ENCODE assay signal across 13 cellular contexts in the genomic region with DNA sequence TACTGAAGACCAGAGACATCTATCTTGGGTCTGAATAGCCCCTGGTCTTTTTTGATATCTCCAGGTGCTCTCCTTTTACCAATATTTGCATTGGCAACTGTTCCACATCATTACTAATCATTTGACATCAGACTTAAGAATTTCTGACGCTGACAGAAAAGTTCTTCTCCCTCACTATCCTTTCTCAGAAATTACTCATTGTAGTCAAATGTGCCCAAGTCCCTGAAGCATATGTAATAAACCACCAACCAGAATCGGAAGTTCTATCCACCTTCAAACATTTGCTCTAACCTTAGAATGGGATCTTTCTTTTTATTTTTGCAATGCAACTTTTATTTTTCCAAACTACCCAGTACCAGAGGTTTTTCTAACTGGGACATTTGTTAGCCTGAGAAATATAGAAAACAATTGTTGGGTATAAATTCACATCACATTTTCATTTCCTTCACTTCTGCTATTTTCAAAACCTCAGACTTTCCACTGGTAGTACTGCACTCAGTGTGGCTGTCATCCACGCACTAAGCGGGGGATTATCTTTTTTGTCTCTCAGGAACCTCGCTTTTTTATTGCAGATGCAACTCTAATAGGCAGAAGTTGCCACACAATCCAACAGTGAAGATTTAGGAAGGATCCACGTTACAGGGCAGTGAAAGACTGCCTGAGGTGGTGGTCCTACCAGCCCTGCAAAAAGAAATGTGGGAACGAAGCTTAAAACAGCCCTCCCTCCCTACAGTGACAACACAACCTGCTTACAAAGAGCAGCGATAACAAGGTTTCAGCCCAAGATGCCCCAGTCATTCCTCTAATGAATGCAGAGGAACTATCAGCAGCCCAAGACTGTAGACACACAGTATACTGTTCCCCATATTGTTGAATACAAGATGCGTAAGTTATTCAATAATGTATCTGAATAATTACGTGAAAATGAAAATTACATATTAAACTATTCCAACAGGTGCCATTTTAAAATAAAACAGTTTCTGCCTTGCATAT.
A peak's percentile ranks its signal among the peaks of the same experiment; 100 is the strongest.
DNase-seq lines count a peak whose midpoint lies in the region; ATAC-seq, FAIRE-seq and TF ChIP-seq lines count a peak whose summit lies in the region.
"Had no signal": no experiment of that assay in that cellular context is flagged by ENCODE, and none has a peak within 500 bp of the region (broad histone marks: within the 10 kb centered on the region; RNA-seq: fewer than 3 reads in every experiment).

No MANE protein-coding gene starts in this region.

- H4K20me1 ChIP-seq in DOHH2 (ENCODE audit: control insufficient read depth, insufficient read depth, low read depth, low read length) (no peaks in the 10 kb centered on the region), MM.1S (ENCODE audit: insufficient read depth, low read length) (no peaks in the 10 kb centered on the region), HepG2 (ENCODE audit: insufficient read depth, low read length) (no peaks in the 10 kb centered on the region)

- H3K27me3 Mint-ChIP-seq in IgD-negative memory B cell, result no peaks in the 10 kb centered on the region

- no peaks in the 10 kb centered on the region for H3K9me3 ChIP-seq in DOHH2 (ENCODE audit: control insufficient read depth, insufficient read depth, low read length)
- no peaks in the 10 kb centered on the region for H3K9me3 ChIP-seq in MM.1S (replicated peaks; ENCODE audit: insufficient read depth, low read length)
- no peaks in the 10 kb centered on the region for H3K9me3 ChIP-seq in HepG2 (ENCODE audit: low read length)

- H3K27me3 ChIP-seq in DOHH2 (ENCODE audit: control insufficient read depth, low read length), result no peaks in the 10 kb centered on the region
- H3K27me3 ChIP-seq in MM.1S (replicated peaks; ENCODE audit: insufficient read depth, low read length), result no peaks in the 10 kb centered on the region
- H3K27me3 ChIP-seq in HepG2 (ENCODE audit: control insufficient read depth in 1 of 2, insufficient read depth in 2 of 2, low read length in 2 of 2), result no peaks in the 10 kb centered on the region

- no peak for TF ChIP-seq POLR2A in HepG2 (IDR thresholded peaks at IDR 0.05; ENCODE audit: insufficient read depth in 1 of 2, low read depth in 2 of 2, low read length in 2 of 2)

- H3K9me2 ChIP-seq in DOHH2 (replicated peaks; ENCODE audit: control insufficient read depth, low read length) (no peaks in the 10 kb centered on the region), MM.1S (replicated peaks; ENCODE audit: insufficient read depth, low read length) (no peaks in the 10 kb centered on the region)

- H2AFZ ChIP-seq in MM.1S (ENCODE audit: low read length) (no peak overlapping the region), HepG2 (ENCODE audit: low read length) (no peak overlapping the region)

- ATAC-seq in GM19351 (IDR thresholded peaks at IDR 0.05; ENCODE audit: unreplicated experiment), result peak; percentile 74
- peak; percentile 79 for ATAC-seq in HG02852 (IDR thresholded peaks at IDR 0.05; ENCODE audit: unreplicated experiment)
- no peak for ATAC-seq in HepG2
- ATAC-seq: left lobe of liver, sciatic nerve had no signal

- H3K4me3 Mint-ChIP-seq in IgD-negative memory B cell, result peak overlapping the region; percentile 38 to 84 (median 58)

- no peak for TF ChIP-seq RAD21 in HepG2 (CRISPR knock-in tag; IDR thresholded peaks at IDR 0.05)

- POLR2A ChIA-PET in HepG2 (lab: Yijun Ruan, JAX), result no interaction called here

- in situ Hi-C loops in HepG2 (cut with HindIII; ENCODE audit: extremely low pct_ligation_motif_present, low pct_unique_long_range_greater_than_20kb), result no loop called here

- no TSS peak for BruUV-seq in HepG2 (replicated peaks; lab: Mats Ljungman, UMichigan)

- H3K9me3 Mint-ChIP-seq in IgD-negative memory B cell, result no peaks in the 10 kb centered on the region

- FAIRE-seq in HepG2 (lab: Jason Lieb, UNC), result no peak

- H3K27ac ChIP-seq in DOHH2 (ENCODE audit: low read depth, low read length) (peak overlapping the region; percentile 52), MM.1S (ENCODE audit: low read length) (no peak overlapping the region), HepG2 (ENCODE audit: extremely low read length, insufficient read depth, low read length) (no peak overlapping the region)

- no peak overlapping the region for H3K9ac ChIP-seq in MM.1S (ENCODE audit: low read length)
- no peak overlapping the region for H3K9ac ChIP-seq in HepG2 (ENCODE audit: insufficient read depth, low read depth, low read length)

- no peak for TF ChIP-seq CTCF in DOHH2 (IDR thresholded peaks at IDR 0.05; ENCODE audit: low read depth, low read length, poor library complexity, severe bottlenecking)
- TF ChIP-seq CTCF in MM.1S (IDR thresholded peaks at IDR 0.05; ENCODE audit: low read length), result no peak
- no peak for TF ChIP-seq CTCF in HepG2 (CRISPR knock-in tag; IDR thresholded peaks at IDR 0.05)

- H3K79me2 ChIP-seq in DOHH2 (ENCODE audit: control insufficient read depth, low read length), result peaks cover 17% of the 10 kb centered on the region
- H3K79me2 ChIP-seq in MM.1S (ENCODE audit: low read length), result no peaks in the 10 kb centered on the region
- no peaks in the 10 kb centered on the region for H3K79me2 ChIP-seq in HepG2 (ENCODE audit: insufficient read depth, low read length)

- H3K4me1 Mint-ChIP-seq in IgD-negative memory B cell, result peaks cover 46 to 51% (median 51%) of the 10 kb centered on the region in 3 donors

- H3K27ac Mint-ChIP-seq in IgD-negative memory B cell, result peak overlapping the region; percentile 81 to 96 (median 95)

- no peak for DNase-seq in NCI-H748 (lab: John Stamatoyannopoulos, UW; ENCODE audit: unreplicated experiment)
- no peak for DNase-seq in OCI-M2 (lab: John Stamatoyannopoulos, UW; ENCODE audit: unreplicated experiment)
- no peak for DNase-seq in MM.1S
- no peak for DNase-seq in HepG2 (ENCODE audit: low spot score)
- DNase-seq: activated CD4-positive, alpha-beta T cell treated with anti-CD3 and anti-CD28 coated beads for 1 hour; AML-193; stimulated activated naive CD4-positive, alpha-beta T cell had no signal

- 0 out of 2 replicates have a peak, but pooled peaks cover 3% of the 10 kb centered on the region for H3K36me3 ChIP-seq in DOHH2 (ENCODE audit: control insufficient read depth, low read length)
- no peaks in the 10 kb centered on the region for H3K36me3 ChIP-seq in MM.1S (replicated peaks; ENCODE audit: insufficient read depth, low read length)
- H3K36me3 ChIP-seq in HepG2 (replicated peaks in 1 of 2; ENCODE audit: control insufficient read depth in 1 of 2, insufficient read depth in 2 of 2, low read length in 2 of 2), result no peaks in the 10 kb centered on the region

- no peak for TF ChIP-seq EP300 in HepG2 (IDR thresholded peaks at IDR 0.05; ENCODE audit: low read depth in 2 of 2, low read length in 2 of 2)
- no peak for TF ChIP-seq EP300 in HepG2 (CRISPR knock-in tag; IDR thresholded peaks at IDR 0.05; ENCODE audit: borderline replicate concordance)

- H3K4me2 ChIP-seq in DOHH2 (ENCODE audit: low read length), result peak overlapping the region; percentile 77
- H3K4me2 ChIP-seq in MM.1S (ENCODE audit: low read depth, low read length), result no peak overlapping the region
- no peak overlapping the region for H3K4me2 ChIP-seq in HepG2 (ENCODE audit: low read depth, low read length)

- H3K4me1 ChIP-seq in DOHH2 (ENCODE audit: control insufficient read depth, low read length), result peaks cover 39% of the 10 kb centered on the region
- no peaks in the 10 kb centered on the region for H3K4me1 ChIP-seq in MM.1S (ENCODE audit: low read length)
- H3K4me1 ChIP-seq in HepG2 (ENCODE audit: insufficient read depth, low read length), result no peaks in the 10 kb centered on the region

- peaks cover 5% of the 10 kb centered on the region; the same call in 1 of the 2 replicates for H3F3A ChIP-seq in DOHH2 (ENCODE audit: control insufficient read depth, insufficient read depth)
- no peaks in the 10 kb centered on the region for H3F3A ChIP-seq in MM.1S (ENCODE audit: insufficient read depth, low read length)

- CTCF ChIA-PET in HepG2 (lab: Yijun Ruan, JAX; ENCODE audit: low intra/inter-chr PET ratio, low total read pairs), result no interaction called here

- H3K4me3 ChIP-seq in DOHH2 (ENCODE audit: low read length) (peak overlapping the region; percentile 56), MM.1S (ENCODE audit: low read length) (no peak overlapping the region), HepG2 (replicated peaks in 1 of 3; ENCODE audit: insufficient read depth in 1 of 3, low read depth in 2 of 3, low read length in 3 of 3) (no peak overlapping the region)

- intact Hi-C loops in HepG2 (cut with micrococcal nuclease; ENCODE audit: unreplicated experiment), result no loop called here

- H3K36me3 Mint-ChIP-seq in IgD-negative memory B cell, result peaks cover 7% of the 10 kb centered on the region

- WGBS in HepG2 (ENCODE audit: low lambda C conversion rate), result 11% methylated on average over 10 of the region's 10 CpGs

TF ChIP-seq in HepG2, 621 proteins besides CTCF, POLR2A, EP300 and RAD21 (continues in another document):
- TF ChIP-seq FOSL1 (CRISPR knock-in tag; IDR thresholded peaks at IDR 0.05; ENCODE audit: borderline replicate concordance) (no peak), NCOA5 (CRISPR knock-in tag; IDR thresholded peaks at IDR 0.05) (no peak), KLF12 (CRISPR knock-in tag; IDR thresholded peaks at IDR 0.05; ENCODE audit: borderline replicate concordance) (no peak), TEAD3 (CRISPR knock-in tag; optimal IDR thresholded peaks at IDR 0.05; ENCODE audit: borderline replicate concordance) (no peak), HDAC2 (CRISPR knock-in tag; IDR thresholded peaks at IDR 0.05) (no peak), ZBTB46 (CRISPR knock-in tag; IDR thresholded peaks at IDR 0.05; ENCODE audit: borderline replicate concordance) (no peak)
- TF ChIP-seq, protein P1, sequence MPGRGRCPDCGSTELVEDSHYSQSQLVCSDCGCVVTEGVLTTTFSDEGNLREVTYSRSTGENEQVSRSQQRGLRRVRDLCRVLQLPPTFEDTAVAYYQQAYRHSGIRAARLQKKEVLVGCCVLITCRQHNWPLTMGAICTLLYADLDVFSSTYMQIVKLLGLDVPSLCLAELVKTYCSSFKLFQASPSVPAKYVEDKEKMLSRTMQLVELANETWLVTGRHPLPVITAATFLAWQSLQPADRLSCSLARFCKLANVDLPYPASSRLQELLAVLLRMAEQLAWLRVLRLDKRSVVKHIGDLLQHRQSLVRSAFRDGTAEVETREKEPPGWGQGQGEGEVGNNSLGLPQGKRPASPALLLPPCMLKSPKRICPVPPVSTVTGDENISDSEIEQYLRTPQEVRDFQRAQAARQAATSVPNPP (CRISPR knock-in tag; IDR thresholded peaks at IDR 0.05), result no peak
